Comparison of ENCODE assay signal across 1 cellular context in the genomic region with DNA sequence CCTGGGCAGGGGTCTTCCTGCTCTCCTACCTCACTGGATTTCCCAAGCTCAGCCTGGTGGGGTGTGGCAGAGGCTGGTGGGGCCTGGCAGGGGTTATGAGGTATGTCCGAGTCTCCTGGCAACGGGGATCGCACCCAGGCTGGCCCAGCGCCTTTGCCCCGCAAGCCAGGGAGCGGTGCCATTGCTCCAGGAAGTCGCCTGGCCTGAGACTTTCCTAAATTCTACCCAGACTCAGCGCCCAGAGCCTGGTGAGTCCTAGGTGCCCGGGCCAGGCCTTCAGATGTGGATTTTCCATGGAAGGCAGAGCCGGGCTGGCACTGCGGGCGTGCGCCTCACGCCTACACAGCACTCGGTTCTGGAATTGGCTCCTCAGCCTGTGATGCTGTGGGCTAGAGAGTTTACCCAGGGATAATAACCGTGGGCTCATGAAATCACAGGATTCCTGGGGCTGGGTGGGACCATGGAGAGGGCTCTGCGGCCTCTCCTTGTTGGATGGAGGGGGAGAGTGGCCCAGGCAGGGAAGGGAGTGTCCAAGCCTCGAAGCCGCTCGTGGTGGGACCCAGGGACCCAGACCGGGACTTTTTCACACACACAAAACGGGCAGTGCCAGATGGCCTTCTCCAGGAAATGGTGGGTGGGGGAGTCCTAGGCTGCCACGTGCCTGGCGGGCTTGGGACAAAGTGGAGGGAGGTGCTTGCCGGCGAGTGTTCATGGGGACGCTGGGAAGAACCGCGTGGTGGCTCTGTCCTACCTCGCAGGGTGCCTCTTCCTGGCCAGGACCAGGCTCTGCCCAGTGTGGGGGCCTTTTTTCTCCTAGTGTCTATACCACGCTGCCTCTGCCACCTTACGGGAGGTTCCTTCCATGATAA.
TF ChIP-seq lines count a peak whose summit lies in the region.

No MANE protein-coding gene starts in this region.

TF ChIP-seq in GM23338, 12 proteins besides CTCF, POLR2A, EP300 and RAD21:
- TF ChIP-seq, protein P1, sequence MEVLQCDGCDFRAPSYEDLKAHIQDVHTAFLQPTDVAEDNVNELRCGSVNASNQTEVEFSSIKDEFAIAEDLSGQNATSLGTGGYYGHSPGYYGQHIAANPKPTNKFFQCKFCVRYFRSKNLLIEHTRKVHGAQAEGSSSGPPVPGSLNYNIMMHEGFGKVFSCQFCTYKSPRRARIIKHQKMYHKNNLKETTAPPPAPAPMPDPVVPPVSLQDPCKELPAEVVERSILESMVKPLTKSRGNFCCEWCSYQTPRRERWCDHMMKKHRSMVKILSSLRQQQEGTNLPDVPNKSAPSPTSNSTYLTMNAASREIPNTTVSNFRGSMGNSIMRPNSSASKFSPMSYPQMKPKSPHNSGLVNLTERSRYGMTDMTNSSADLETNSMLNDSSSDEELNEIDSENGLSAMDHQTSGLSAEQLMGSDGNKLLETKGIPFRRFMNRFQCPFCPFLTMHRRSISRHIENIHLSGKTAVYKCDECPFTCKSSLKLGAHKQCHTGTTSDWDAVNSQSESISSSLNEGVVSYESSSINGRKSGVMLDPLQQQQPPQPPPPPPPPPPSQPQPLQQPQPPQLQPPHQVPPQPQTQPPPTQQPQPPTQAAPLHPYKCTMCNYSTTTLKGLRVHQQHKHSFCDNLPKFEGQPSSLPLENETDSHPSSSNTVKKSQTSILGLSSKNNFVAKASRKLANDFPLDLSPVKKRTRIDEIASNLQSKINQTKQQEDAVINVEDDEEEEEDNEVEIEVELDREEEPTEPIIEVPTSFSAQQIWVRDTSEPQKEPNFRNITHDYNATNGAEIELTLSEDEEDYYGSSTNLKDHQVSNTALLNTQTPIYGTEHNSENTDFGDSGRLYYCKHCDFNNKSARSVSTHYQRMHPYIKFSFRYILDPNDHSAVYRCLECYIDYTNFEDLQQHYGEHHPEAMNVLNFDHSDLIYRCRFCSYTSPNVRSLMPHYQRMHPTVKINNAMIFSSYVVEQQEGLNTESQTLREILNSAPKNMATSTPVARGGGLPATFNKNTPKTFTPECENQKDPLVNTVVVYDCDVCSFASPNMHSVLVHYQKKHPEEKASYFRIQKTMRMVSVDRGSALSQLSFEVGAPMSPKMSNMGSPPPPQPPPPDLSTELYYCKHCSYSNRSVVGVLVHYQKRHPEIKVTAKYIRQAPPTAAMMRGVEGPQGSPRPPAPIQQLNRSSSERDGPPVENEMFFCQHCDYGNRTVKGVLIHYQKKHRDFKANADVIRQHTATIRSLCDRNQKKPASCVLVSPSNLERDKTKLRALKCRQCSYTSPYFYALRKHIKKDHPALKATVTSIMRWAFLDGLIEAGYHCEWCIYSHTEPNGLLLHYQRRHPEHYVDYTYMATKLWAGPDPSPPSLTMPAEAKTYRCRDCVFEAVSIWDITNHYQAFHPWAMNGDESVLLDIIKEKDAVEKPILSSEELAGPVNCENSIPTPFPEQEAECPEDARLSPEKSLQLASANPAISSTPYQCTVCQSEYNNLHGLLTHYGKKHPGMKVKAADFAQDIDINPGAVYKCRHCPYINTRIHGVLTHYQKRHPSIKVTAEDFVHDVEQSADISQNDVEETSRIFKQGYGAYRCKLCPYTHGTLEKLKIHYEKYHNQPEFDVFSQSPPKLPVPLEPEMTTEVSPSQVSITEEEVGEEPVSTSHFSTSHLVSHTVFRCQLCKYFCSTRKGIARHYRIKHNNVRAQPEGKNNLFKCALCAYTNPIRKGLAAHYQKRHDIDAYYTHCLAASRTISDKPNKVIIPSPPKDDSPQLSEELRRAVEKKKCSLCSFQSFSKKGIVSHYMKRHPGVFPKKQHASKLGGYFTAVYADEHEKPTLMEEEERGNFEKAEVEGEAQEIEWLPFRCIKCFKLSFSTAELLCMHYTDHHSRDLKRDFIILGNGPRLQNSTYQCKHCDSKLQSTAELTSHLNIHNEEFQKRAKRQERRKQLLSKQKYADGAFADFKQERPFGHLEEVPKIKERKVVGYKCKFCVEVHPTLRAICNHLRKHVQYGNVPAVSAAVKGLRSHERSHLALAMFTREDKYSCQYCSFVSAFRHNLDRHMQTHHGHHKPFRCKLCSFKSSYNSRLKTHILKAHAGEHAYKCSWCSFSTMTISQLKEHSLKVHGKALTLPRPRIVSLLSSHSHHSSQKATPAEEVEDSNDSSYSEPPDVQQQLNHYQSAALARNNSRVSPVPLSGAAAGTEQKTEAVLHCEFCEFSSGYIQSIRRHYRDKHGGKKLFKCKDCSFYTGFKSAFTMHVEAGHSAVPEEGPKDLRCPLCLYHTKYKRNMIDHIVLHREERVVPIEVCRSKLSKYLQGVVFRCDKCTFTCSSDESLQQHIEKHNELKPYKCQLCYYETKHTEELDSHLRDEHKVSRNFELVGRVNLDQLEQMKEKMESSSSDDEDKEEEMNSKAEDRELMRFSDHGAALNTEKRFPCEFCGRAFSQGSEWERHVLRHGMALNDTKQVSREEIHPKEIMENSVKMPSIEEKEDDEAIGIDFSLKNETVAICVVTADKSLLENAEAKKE (CRISPR knock-in tag; IDR thresholded peaks at IDR 0.05) = no peak
- TF ChIP-seq, protein P2, sequence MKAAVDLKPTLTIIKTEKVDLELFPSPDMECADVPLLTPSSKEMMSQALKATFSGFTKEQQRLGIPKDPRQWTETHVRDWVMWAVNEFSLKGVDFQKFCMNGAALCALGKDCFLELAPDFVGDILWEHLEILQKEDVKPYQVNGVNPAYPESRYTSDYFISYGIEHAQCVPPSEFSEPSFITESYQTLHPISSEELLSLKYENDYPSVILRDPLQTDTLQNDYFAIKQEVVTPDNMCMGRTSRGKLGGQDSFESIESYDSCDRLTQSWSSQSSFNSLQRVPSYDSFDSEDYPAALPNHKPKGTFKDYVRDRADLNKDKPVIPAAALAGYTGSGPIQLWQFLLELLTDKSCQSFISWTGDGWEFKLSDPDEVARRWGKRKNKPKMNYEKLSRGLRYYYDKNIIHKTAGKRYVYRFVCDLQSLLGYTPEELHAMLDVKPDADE (IDR thresholded peaks at IDR 0.05) = no peak
- TF ChIP-seq POLR2AphosphoS5 (IDR thresholded peaks at IDR 0.05; ENCODE audit: low read depth) (no peak), EZH2 (IDR thresholded peaks at IDR 0.05; ENCODE audit: low read depth, unreplicated experiment) (no peak), JUNB (IDR thresholded peaks at IDR 0.05; ENCODE audit: unreplicated experiment) (no peak), ZNF114 (CRISPR knock-in tag; IDR thresholded peaks at IDR 0.05) (no peak), ZNF331 (CRISPR knock-in tag; IDR thresholded peaks at IDR 0.05; ENCODE audit: low read depth) (no peak), CREB1 (CRISPR knock-in tag; IDR thresholded peaks at IDR 0.05; ENCODE audit: low read depth) (no peak)
- TF ChIP-seq, protein P3, sequence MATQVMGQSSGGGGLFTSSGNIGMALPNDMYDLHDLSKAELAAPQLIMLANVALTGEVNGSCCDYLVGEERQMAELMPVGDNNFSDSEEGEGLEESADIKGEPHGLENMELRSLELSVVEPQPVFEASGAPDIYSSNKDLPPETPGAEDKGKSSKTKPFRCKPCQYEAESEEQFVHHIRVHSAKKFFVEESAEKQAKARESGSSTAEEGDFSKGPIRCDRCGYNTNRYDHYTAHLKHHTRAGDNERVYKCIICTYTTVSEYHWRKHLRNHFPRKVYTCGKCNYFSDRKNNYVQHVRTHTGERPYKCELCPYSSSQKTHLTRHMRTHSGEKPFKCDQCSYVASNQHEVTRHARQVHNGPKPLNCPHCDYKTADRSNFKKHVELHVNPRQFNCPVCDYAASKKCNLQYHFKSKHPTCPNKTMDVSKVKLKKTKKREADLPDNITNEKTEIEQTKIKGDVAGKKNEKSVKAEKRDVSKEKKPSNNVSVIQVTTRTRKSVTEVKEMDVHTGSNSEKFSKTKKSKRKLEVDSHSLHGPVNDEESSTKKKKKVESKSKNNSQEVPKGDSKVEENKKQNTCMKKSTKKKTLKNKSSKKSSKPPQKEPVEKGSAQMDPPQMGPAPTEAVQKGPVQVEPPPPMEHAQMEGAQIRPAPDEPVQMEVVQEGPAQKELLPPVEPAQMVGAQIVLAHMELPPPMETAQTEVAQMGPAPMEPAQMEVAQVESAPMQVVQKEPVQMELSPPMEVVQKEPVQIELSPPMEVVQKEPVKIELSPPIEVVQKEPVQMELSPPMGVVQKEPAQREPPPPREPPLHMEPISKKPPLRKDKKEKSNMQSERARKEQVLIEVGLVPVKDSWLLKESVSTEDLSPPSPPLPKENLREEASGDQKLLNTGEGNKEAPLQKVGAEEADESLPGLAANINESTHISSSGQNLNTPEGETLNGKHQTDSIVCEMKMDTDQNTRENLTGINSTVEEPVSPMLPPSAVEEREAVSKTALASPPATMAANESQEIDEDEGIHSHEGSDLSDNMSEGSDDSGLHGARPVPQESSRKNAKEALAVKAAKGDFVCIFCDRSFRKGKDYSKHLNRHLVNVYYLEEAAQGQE (IDR thresholded peaks at IDR 0.05; ENCODE audit: unreplicated experiment) = no peak
